Comparison of ENCODE assay signal across 8 cellular contexts in the genomic region with DNA sequence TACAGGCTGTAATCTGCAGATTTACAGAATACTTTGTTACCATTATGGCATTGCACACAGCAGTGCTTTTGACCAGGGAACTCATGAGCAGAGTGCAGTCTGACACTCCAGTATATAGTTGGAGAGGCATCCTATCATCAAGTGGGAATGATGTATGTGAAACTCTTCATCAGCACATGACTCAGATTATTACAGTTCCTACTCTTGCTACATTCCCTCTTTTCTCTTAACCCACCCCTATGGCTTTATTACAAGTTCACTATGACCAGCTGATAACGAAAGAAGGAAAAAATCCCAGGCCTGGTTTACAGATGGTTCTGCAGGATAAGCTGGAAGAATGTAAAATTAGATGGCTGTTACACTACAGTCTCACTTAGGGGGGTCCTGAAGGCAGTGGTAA.
"Had no signal": no experiment of that assay in that cellular context is flagged by ENCODE, and none has a peak within 500 bp of the region (broad histone marks: within the 10 kb centered on the region; RNA-seq: fewer than 3 reads in every experiment).

No MANE protein-coding gene starts in this region.

- DNase-seq: HFFc6 had no signal

- H3K36me3 Mint-ChIP-seq: IgD-negative memory B cell had no signal

- H3K4me1 Mint-ChIP-seq: GM23338, IgD-negative memory B cell had no signal

- H2AFZ ChIP-seq: GM23338 had no signal

- H3K4me1 ChIP-seq: HAP-1 had no signal

- H3K4me2 ChIP-seq: GM23338 had no signal

- FAIRE-seq: H1, H54, HepG2 had no signal

- H3K27me3 Mint-ChIP-seq: IgD-negative memory B cell had no signal

- H3K27ac ChIP-seq: HL-60 had no signal

- H3K9me3 Mint-ChIP-seq: GM23338, IgD-negative memory B cell had no signal

- H3K27ac Mint-ChIP-seq: GM23338, HFFc6, IgD-negative memory B cell had no signal

- H3K9me3 ChIP-seq: HAP-1 had no signal

- H3K4me3 Mint-ChIP-seq: GM23338, HFFc6 had no signal

- H3K36me3 ChIP-seq: HAP-1 had no signal

- H3K4me3 ChIP-seq: GM23338, HAP-1 had no signal
